Comparison of ENCODE assay signal across 8 cellular contexts in the genomic region with DNA sequence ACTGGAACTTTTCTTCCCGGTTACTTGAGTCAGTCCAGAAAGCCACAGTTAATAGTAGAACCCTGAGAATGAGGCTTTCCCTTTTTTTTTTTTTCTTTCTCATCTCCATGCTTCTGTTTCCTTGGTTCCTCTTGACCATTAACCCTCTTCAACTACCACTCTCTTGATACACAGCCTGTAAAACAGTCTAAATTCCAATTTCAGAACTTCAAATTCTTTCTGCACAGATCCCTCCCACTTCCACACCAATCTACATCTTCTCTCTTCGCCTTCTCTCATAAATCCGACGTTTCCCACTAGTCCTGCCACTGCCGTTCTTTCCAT. TPM values are rescaled to one million over a fixed set of nuclear protein-coding genes. Genes with fewer than 3 reads are reported as not detected.
DNase-seq lines count a peak whose midpoint lies in the region; ATAC-seq and TF ChIP-seq lines count a peak whose summit lies in the region.

No MANE protein-coding gene starts in this region.

- H3K27ac ChIP-seq in brain microvascular endothelial cell (peak overlapping the region; percentile 95), left lung (peak overlapping the region; percentile 86 to 93), tibial artery (peak overlapping the region; percentile 79 to 93)

- H3K9me3 ChIP-seq in left lung = no peaks in the 10 kb centered on the region
- H3K9me3 ChIP-seq in tibial artery = no peaks in the 10 kb centered on the region

- in situ Hi-C loops in brain microvascular endothelial cell (cut with HindIII; ENCODE audit: low pct_ligation_motif_present, low sequenced_read_pairs) = no loop called here

- H3K4me3 ChIP-seq in brain microvascular endothelial cell (ENCODE audit: low read depth, low read length) (peak overlapping the region; percentile 88), left lung (peak overlapping the region; percentile 49 to 58), tibial artery (peak overlapping the region; percentile 68 to 78)

- H3K36me3 ChIP-seq in brain microvascular endothelial cell (replicated peaks) (no peaks in the 10 kb centered on the region), left lung (no peaks in the 10 kb centered on the region), tibial artery (no peaks in the 10 kb centered on the region)

- H3K4me1 ChIP-seq in left lung (peaks cover 11 to 38% of the 10 kb centered on the region in 2 donors), tibial artery (peaks cover 0 to 34% (median 3%) of the 10 kb centered on the region in 4 donors)

- DNase-seq in brain microvascular endothelial cell (no peak), left lung (no peak), tibial artery (no peak), posterior vena cava (ENCODE audit: low spot score) (no peak), DMS53 treated with DMSO at 0.1 percent for 48 hours (lab: John Stamatoyannopoulos, UW; ENCODE audit: unreplicated experiment) (no peak)
- no peak for DNase-seq in activated CD8-positive, alpha-beta memory T cell treated with anti-CD3 and anti-CD28 coated beads, Interleukin-2, amount 50 U/mL, for 48 hours

- TF ChIP-seq CTCF in brain microvascular endothelial cell (IDR thresholded peaks at IDR 0.05; ENCODE audit: low read depth, low read length, missing control alignments) (no peak), left lung (IDR thresholded peaks at IDR 0.05) (no peak), tibial artery (IDR thresholded peaks at IDR 0.05) (no peak)

- H3K27me3 ChIP-seq in brain microvascular endothelial cell (replicated peaks) (no peaks in the 10 kb centered on the region), left lung (no peaks in the 10 kb centered on the region), tibial artery (no peaks in the 10 kb centered on the region)

- ATAC-seq in HG03521 (IDR thresholded peaks at IDR 0.05; ENCODE audit: unreplicated experiment) = peak; percentile 6
- no peak for ATAC-seq in left lung
- no peak for ATAC-seq in GM18519 (IDR thresholded peaks at IDR 0.05; ENCODE audit: low FRiP score, unreplicated experiment)

- intact Hi-C loops in left lung (cut with DNase I) = no loop called here
- intact Hi-C loops in tibial artery (cut with DNase I; ENCODE audit: low total_unique reads) = loop anchor here (5.0 kb wide), 1 partner anchor 81 kb away; a partner anchor contains a TSS
- intact Hi-C loops in posterior vena cava (cut with DNase I) = loop anchor here in 1 of 2 donors (10.0 kb wide), 1 partner anchor 84 kb away; a partner anchor contains a TSS

RNA-seq across cellular contexts. Expression of a gene that starts 0.6 kb away (rescaled TPM):
- total RNA-seq in left lung (10 to 100 TPM; 25.1 to 30.6 TPM), posterior vena cava (10 to 100 TPM; 27.6 to 29.4 TPM)
